ENCODE assay signal across 16 cellular contexts in the genomic region with DNA sequence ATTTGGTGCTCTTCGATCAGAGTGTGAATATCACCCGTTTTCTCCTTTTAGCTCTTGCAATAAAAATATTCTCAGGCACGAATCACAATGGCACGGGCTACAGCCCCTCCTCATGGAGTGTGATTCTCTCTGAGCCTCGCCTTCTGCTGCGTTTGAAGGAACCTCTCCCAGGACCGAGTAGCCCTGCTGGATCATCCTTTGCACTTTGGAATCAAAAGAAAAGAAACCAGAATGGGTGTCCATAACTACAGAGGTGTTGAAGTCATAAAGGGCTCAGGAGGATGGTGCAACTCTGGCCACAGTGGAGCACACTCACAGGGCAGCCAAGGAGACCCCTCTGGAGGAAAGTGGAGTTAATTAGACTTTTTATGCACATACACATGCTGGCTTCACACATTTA. TPM values are rescaled to one million over a fixed set of nuclear protein-coding genes. Genes with fewer than 3 reads are reported as not detected.
A peak's percentile ranks its signal among the peaks of the same experiment; 100 is the strongest.
DNase-seq lines count a peak whose midpoint lies in the region; ATAC-seq and TF ChIP-seq lines count a peak whose summit lies in the region.
"Had no signal": no experiment of that assay in that cellular context is flagged by ENCODE, and none has a peak within 500 bp of the region (broad histone marks: within the 10 kb centered on the region; RNA-seq: fewer than 3 reads in every experiment).

No MANE protein-coding gene starts in this region.

- peaks cover 9% of the 10 kb centered on the region for H3F3A ChIP-seq in SK-N-SH (replicated peaks; ENCODE audit: insufficient read depth)

- H3K4me3 Mint-ChIP-seq in glutamatergic neuron (ENCODE audit: unreplicated experiment): peak overlapping the region; percentile 67
- H3K4me3 Mint-ChIP-seq in nephron progenitor cell: no peak overlapping the region
- H3K4me3 Mint-ChIP-seq: CD8-positive, alpha-beta T cell had no signal

- H3K36me3 Mint-ChIP-seq in glutamatergic neuron (ENCODE audit: unreplicated experiment): no peaks in the 10 kb centered on the region
- peaks cover 40% of the 10 kb centered on the region for H3K36me3 Mint-ChIP-seq in nephron progenitor cell (ENCODE audit: low read depth)
- H3K36me3 Mint-ChIP-seq: CD8-positive, alpha-beta T cell had no signal

- H3K4me3 ChIP-seq in SK-N-SH (ENCODE audit: low read depth in 2 of 2, low read length in 1 of 2) (no peak overlapping the region), body of pancreas (no peak overlapping the region)

- peak overlapping the region; percentile 26 to 99; a peak in 3 of 4 replicates for H3K27ac ChIP-seq in SK-N-SH (ENCODE audit: low read depth in 2 of 2, low read length in 1 of 2)
- no peak overlapping the region for H3K27ac ChIP-seq in body of pancreas

- H4K20me1 ChIP-seq in SK-N-SH (ENCODE audit: insufficient read depth): no peaks in the 10 kb centered on the region

- peaks cover 6% of the 10 kb centered on the region; the same call in 1 of the 2 replicates for H3K79me2 ChIP-seq in SK-N-SH (ENCODE audit: insufficient read depth)

- no peak overlapping the region for H3K4me2 ChIP-seq in SK-N-SH

- DNase-seq in SK-N-SH: no peak
- DNase-seq in glutamatergic neuron: no peak
- no peak for DNase-seq in nephron progenitor cell
- no peak for DNase-seq in iPS-NIHi7 (ENCODE audit: extremely low spot score)
- DNase-seq in amniotic stem cell (lab: John Stamatoyannopoulos, UW): no peak
- no peak for DNase-seq in body of pancreas
- DNase-seq: 8988T; AML-193; CD8-positive, alpha-beta T cell; EL; GF-D8; Karpas-422; MV-4-11; NCI-H2081 treated with DMSO at 0.1 percent for 48 hours; PC-3 had no signal

- H3K9me3 Mint-ChIP-seq in glutamatergic neuron (ENCODE audit: unreplicated experiment): peaks cover 15% of the 10 kb centered on the region
- H3K9me3 Mint-ChIP-seq in nephron progenitor cell: peaks cover 5% of the 10 kb centered on the region
- H3K9me3 Mint-ChIP-seq: CD8-positive, alpha-beta T cell had no signal

- no peaks in the 10 kb centered on the region for H3K9me3 ChIP-seq in SK-N-SH
- no peaks in the 10 kb centered on the region for H3K9me3 ChIP-seq in body of pancreas

- H3K27me3 Mint-ChIP-seq in glutamatergic neuron (ENCODE audit: unreplicated experiment): peaks cover 6% of the 10 kb centered on the region
- H3K27me3 Mint-ChIP-seq in nephron progenitor cell (ENCODE audit: low read depth, poor library complexity): no peaks in the 10 kb centered on the region

- TF ChIP-seq RAD21 in SK-N-SH (IDR thresholded peaks at IDR 0.05; ENCODE audit: low read length): no peak

- intact Hi-C loops in body of pancreas (cut with DNase I): no loop called here

- H3K4me1 ChIP-seq in SK-N-SH (ENCODE audit: control insufficient read depth in 1 of 2, insufficient read depth in 2 of 2, low read depth in 1 of 2, low read length in 1 of 2) (peaks cover 21 to 45% of the 10 kb centered on the region in 2 experiments), body of pancreas (peaks cover 34% of the 10 kb centered on the region)

- 87% methylated on average over 7 of the region's 7 CpGs for WGBS in SK-N-SH (ENCODE audit: low lambda C conversion rate)
- 88 to 92% methylated on average over 7 of the region's 7 CpGs for WGBS in body of pancreas, 2 donors

- H3K4me1 Mint-ChIP-seq in glutamatergic neuron (ENCODE audit: low read depth, unreplicated experiment) (peaks cover 40% of the 10 kb centered on the region), nephron progenitor cell (peaks cover 72% of the 10 kb centered on the region)

- H2AFZ ChIP-seq in SK-N-SH (ENCODE audit: low read depth): no peak overlapping the region

- POLR2A ChIA-PET in SK-N-SH (lab: Yijun Ruan, JAX): interaction anchor here (0.9 to 1.2 kb wide), 4 partner anchors 12 to 213 kb away, joined by 3 to 7 read pairs (median 3); no protein-coding TSS in a partner anchor

- ATAC-seq in SK-N-SH treated with all-trans-retinoic acid at 6 μM for 48 hours (no peak; the same call in 2 of the 3 replicates), body of pancreas (no peak)
- ATAC-seq: CD8-positive, alpha-beta T cell; PC-3 had no signal

- TF ChIP-seq EP300 in SK-N-SH (IDR thresholded peaks at IDR 0.05; ENCODE audit: borderline replicate concordance in 1 of 2, low read depth in 1 of 2, low read length in 1 of 2): no peak

- no peaks in the 10 kb centered on the region for H3K9me2 ChIP-seq in SK-N-SH

- no peak overlapping the region for H3K9ac ChIP-seq in SK-N-SH

- TF ChIP-seq CTCF in SK-N-SH (IDR thresholded peaks at IDR 0.05): no peak
- no peak for TF ChIP-seq CTCF in glutamatergic neuron (IDR thresholded peaks at IDR 0.05; ENCODE audit: partially characterized antibody, unreplicated experiment)
- TF ChIP-seq CTCF in nephron progenitor cell (IDR thresholded peaks at IDR 0.05): no peak
- no peak for TF ChIP-seq CTCF in body of pancreas (IDR thresholded peaks at IDR 0.05)

- H3K27me3 ChIP-seq in SK-N-SH (ENCODE audit: insufficient read depth) (no peaks in the 10 kb centered on the region), body of pancreas (no peaks in the 10 kb centered on the region)

- peak overlapping the region; percentile 98 for H3K27ac Mint-ChIP-seq in glutamatergic neuron (ENCODE audit: unreplicated experiment)
- peak overlapping the region; percentile 21 for H3K27ac Mint-ChIP-seq in nephron progenitor cell
- H3K27ac Mint-ChIP-seq: CD8-positive, alpha-beta T cell had no signal

- TF ChIP-seq POLR2A in body of pancreas (IDR thresholded peaks at IDR 0.05): no peak

- CTCF ChIA-PET in SK-N-SH (lab: Yijun Ruan, JAX): interaction anchor here (0.8 to 1.6 kb wide), 6 partner anchors 14 to 195 kb away, joined by 3 to 6 read pairs (median 4); no protein-coding TSS in a partner anchor

- no peaks in the 10 kb centered on the region for H3K36me3 ChIP-seq in SK-N-SH (replicated peaks in 1 of 2; ENCODE audit: control insufficient read depth in 1 of 2, insufficient read depth in 2 of 2, low read length in 1 of 2)
- no peaks in the 10 kb centered on the region for H3K36me3 ChIP-seq in body of pancreas (replicated peaks in 1 of 2; ENCODE audit: insufficient read depth in 1 of 2, low read depth in 2 of 2)

TF ChIP-seq in SK-N-SH, 30 proteins besides CTCF, POLR2A, EP300 and RAD21 (continues in another document):
- no peak for TF ChIP-seq NRF1 (IDR thresholded peaks at IDR 0.05; ENCODE audit: low read depth, low read length)
- TF ChIP-seq FOXM1 (IDR thresholded peaks at IDR 0.05; ENCODE audit: low read depth): no peak
- no peak for TF ChIP-seq POLR2AphosphoS5 (IDR thresholded peaks at IDR 0.05; ENCODE audit: low read depth, low read length)
- TF ChIP-seq TCF12 (IDR thresholded peaks at IDR 0.05): no peak
- no peak for TF ChIP-seq RFX5 (IDR thresholded peaks at IDR 0.05; ENCODE audit: low read length)
- TF ChIP-seq MAX (IDR thresholded peaks at IDR 0.05; ENCODE audit: low read depth): no peak
- TF ChIP-seq GABPA (IDR thresholded peaks at IDR 0.05; ENCODE audit: low read depth): no peak
- TF ChIP-seq MXI1 (IDR thresholded peaks at IDR 0.05; ENCODE audit: low read depth, low read length): no peak
- no peak for TF ChIP-seq ELF1 (IDR thresholded peaks at IDR 0.05)

TF ChIP-seq in SK-N-SH treated with all-trans-retinoic acid at 6 μM for 48 hours, 23 proteins besides CTCF, POLR2A, EP300 and RAD21:
- TF ChIP-seq, protein P1, sequence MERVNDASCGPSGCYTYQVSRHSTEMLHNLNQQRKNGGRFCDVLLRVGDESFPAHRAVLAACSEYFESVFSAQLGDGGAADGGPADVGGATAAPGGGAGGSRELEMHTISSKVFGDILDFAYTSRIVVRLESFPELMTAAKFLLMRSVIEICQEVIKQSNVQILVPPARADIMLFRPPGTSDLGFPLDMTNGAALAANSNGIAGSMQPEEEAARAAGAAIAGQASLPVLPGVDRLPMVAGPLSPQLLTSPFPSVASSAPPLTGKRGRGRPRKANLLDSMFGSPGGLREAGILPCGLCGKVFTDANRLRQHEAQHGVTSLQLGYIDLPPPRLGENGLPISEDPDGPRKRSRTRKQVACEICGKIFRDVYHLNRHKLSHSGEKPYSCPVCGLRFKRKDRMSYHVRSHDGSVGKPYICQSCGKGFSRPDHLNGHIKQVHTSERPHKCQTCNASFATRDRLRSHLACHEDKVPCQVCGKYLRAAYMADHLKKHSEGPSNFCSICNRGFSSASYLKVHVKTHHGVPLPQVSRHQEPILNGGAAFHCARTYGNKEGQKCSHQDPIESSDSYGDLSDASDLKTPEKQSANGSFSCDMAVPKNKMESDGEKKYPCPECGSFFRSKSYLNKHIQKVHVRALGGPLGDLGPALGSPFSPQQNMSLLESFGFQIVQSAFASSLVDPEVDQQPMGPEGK (CRISPR knock-in tag; IDR thresholded peaks at IDR 0.05; ENCODE audit: borderline replicate concordance): no peak
- TF ChIP-seq PPARA (CRISPR knock-in tag; IDR thresholded peaks at IDR 0.05; ENCODE audit: borderline replicate concordance) (no peak), ZFP3 (CRISPR knock-in tag; IDR thresholded peaks at IDR 0.05) (no peak), CSDC2 (CRISPR knock-in tag; IDR thresholded peaks at IDR 0.05) (no peak), SNAI2 (CRISPR knock-in tag; IDR thresholded peaks at IDR 0.05) (no peak)
TF ChIP-seq in SK-N-SH treated with all-trans-retinoic acid at 6 μM for 48 hours: peak in this region for 0.

RNA-seq across cellular contexts. Expression of gene MAML3, which starts 19.2 kb away (rescaled TPM):
- 5.3 and 5.6 TPM in 2 replicates for polyA plus RNA-seq in SK-N-SH (2012; rRNA removed)
- 4.8 and 5.8 TPM in 2 replicates for polyA plus RNA-seq in SK-N-SH (2012; cell fraction: cytosol; rRNA removed)
- 3.7 and 5.2 TPM in 2 replicates for polyA plus RNA-seq in SK-N-SH (2012; cell fraction: nucleus; rRNA removed)
- total RNA-seq in glutamatergic neuron (ENCODE audit: unreplicated experiment) (59.4 TPM), body of pancreas (10 to 100 TPM; 11.2 to 11.4 TPM)

Comparison
In these comparisons a context has a peak if more than half of its experiments do, and no peak if none do; other contexts are left out.
1. H3K27ac ChIP-seq: peak in SK-N-SH (2 of 2); none in body of pancreas (0 of 4).